Comparison of ENCODE assay signal across 7 cellular contexts in genomic region chr6:28587011-28587745, GRCh38.
DNase-seq lines count a peak whose midpoint lies in the region; ATAC-seq lines count a peak whose summit lies in the region.

No MANE protein-coding gene starts in this region.

- H3K27ac Mint-ChIP-seq in naive thymus-derived CD8-positive, alpha-beta T cell = peak overlapping the region in 7 of 10 donors; percentile 57 to 83 (median 75)
- no peak overlapping the region for H3K27ac Mint-ChIP-seq in stimulated activated naive CD8-positive, alpha-beta T cell treated with anti-CD3 and anti-CD28 coated beads, Interleukin-15, Interleukin-2, amounts not matched to agents 100 ng/mL and 50 ng/mL, for 24 hours

- H3K27me3 ChIP-seq in esophagus (ENCODE audit: control insufficient read depth in 1 of 2, insufficient read depth in 2 of 2, low read length in 2 of 2) = peaks cover 0 to 2% of the 10 kb centered on the region in 2 donors

- ATAC-seq in GM18873 (IDR thresholded peaks at IDR 0.05; ENCODE audit: low FRiP score, unreplicated experiment) (peak; percentile 70), HG03064 (IDR thresholded peaks at IDR 0.05; ENCODE audit: low read depth, unreplicated experiment) (peak; percentile 73)
- peak; percentile 90 to 91 for ATAC-seq in naive thymus-derived CD8-positive, alpha-beta T cell

- POLR2A ChIA-PET in naive thymus-derived CD8-positive, alpha-beta T cell (lab: Charles Lee) = interaction anchor here (0.8 to 1.2 kb wide), 2 partner anchors 44 to 1479 kb away, joined by 3 to 4 read pairs; no protein-coding TSS in a partner anchor

- no peaks in the 10 kb centered on the region for H3K36me3 ChIP-seq in esophagus (ENCODE audit: control insufficient read depth in 2 of 2, insufficient read depth in 2 of 2, low read length in 1 of 2)

- WGBS in esophagus, 2 donors = 3% methylated on average over 40 of the region's 40 CpGs

- H3K27me3 Mint-ChIP-seq in naive thymus-derived CD8-positive, alpha-beta T cell = peaks cover 45 to 77% (median 74%) of the 10 kb centered on the region in 5 donors
- H3K27me3 Mint-ChIP-seq in stimulated activated naive CD8-positive, alpha-beta T cell treated with anti-CD3 and anti-CD28 coated beads, Interleukin-15, Interleukin-2, amounts not matched to agents 100 ng/mL and 50 ng/mL, for 24 hours = peaks cover 78% of the 10 kb centered on the region

- H3K4me3 Mint-ChIP-seq in naive thymus-derived CD8-positive, alpha-beta T cell = peak overlapping the region; percentile 81 to 92 (median 86)
- peak overlapping the region; percentile 83 for H3K4me3 Mint-ChIP-seq in stimulated activated naive CD8-positive, alpha-beta T cell treated with anti-CD3 and anti-CD28 coated beads, Interleukin-15, Interleukin-2, amounts not matched to agents 100 ng/mL and 50 ng/mL, for 24 hours

- peaks cover 0 to 3% of the 10 kb centered on the region in 2 donors for H3K4me1 ChIP-seq in esophagus (ENCODE audit: control insufficient read depth in 2 of 2, insufficient read depth in 2 of 2, low read length in 1 of 2)

- H3K4me1 Mint-ChIP-seq in naive thymus-derived CD8-positive, alpha-beta T cell = peaks cover 16 to 31% (median 19%) of the 10 kb centered on the region in 4 donors
- H3K4me1 Mint-ChIP-seq in stimulated activated naive CD8-positive, alpha-beta T cell treated with anti-CD3 and anti-CD28 coated beads, Interleukin-15, Interleukin-2, amounts not matched to agents 100 ng/mL and 50 ng/mL, for 24 hours (ENCODE audit: low read depth) = peaks cover 28% of the 10 kb centered on the region

- H3K36me3 Mint-ChIP-seq in naive thymus-derived CD8-positive, alpha-beta T cell = peaks cover 2 to 36% (median 4%) of the 10 kb centered on the region in 3 donors
- peaks cover 4% of the 10 kb centered on the region for H3K36me3 Mint-ChIP-seq in stimulated activated naive CD8-positive, alpha-beta T cell treated with anti-CD3 and anti-CD28 coated beads, Interleukin-15, Interleukin-2, amounts not matched to agents 100 ng/mL and 50 ng/mL, for 24 hours (ENCODE audit: low read depth)

- peak; percentile 79 to 92 for DNase-seq in NCI-H524 (lab: John Stamatoyannopoulos, UW)
- peak; percentile 59 for DNase-seq in activated CD8-positive, alpha-beta memory T cell treated with anti-CD3 and anti-CD28 coated beads, Interleukin-2, amount 50 U/mL, for 4 hours
- peak; percentile 37 to 79 (median 58) for DNase-seq in naive thymus-derived CD8-positive, alpha-beta T cell

- H3K9me3 Mint-ChIP-seq in naive thymus-derived CD8-positive, alpha-beta T cell = peaks cover 0 to 36% (median 14%) of the 10 kb centered on the region in 9 donors
- H3K9me3 Mint-ChIP-seq in stimulated activated naive CD8-positive, alpha-beta T cell treated with anti-CD3 and anti-CD28 coated beads, Interleukin-15, Interleukin-2, amounts not matched to agents 100 ng/mL and 50 ng/mL, for 24 hours = no peaks in the 10 kb centered on the region

- peaks cover 3 to 5% of the 10 kb centered on the region in 2 donors for H3K9me3 ChIP-seq in esophagus (ENCODE audit: control insufficient read depth in 2 of 2, insufficient read depth in 1 of 2, low read depth in 1 of 2, low read length in 1 of 2)

- peak overlapping the region; percentile 68 to 76 for H3K4me3 ChIP-seq in esophagus (ENCODE audit: low read depth in 1 of 2, low read length in 2 of 2)

- H3K27ac ChIP-seq in esophagus (ENCODE audit: low read depth in 2 of 2, low read length in 1 of 2) = no peak overlapping the region
